29 cellular contexts compared by ENCODE assay signal in the genomic region with DNA sequence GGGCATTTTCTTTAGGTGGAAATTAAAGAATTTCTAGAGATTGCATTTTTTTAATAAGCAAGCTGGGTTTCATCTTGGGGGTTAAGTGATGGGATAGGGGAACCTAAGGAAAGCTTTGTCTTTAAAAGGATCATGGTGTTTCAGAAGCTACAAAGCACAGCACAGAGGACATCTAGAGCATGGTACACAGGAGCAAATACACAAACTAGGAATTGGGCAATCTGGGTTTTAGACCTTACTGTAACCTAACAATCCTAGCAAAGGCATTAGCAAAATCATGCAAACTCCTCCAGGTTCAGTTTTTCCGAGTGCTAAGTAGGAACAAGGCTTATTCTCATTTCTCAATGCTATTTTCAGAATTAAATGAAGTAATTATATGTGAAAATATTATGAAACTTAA.
"Had no signal": no experiment of that assay in that cellular context is flagged by ENCODE, and none has a peak within 500 bp of the region (broad histone marks: within the 10 kb centered on the region; RNA-seq: fewer than 3 reads in every experiment).

No MANE protein-coding gene starts in this region.

- H3K27ac ChIP-seq: stomach, suprapubic skin, testis, thoracic aorta, thyroid gland, tibial artery, tibial nerve, transverse colon, upper lobe of left lung, upper lobe of right lung, uterus, vagina had no signal

- H3K36me3 ChIP-seq: stomach, suprapubic skin, thoracic aorta, thyroid gland, tibial artery, tibial nerve, transverse colon, upper lobe of left lung, upper lobe of right lung, uterus, vagina had no signal

- H3K9me3 Mint-ChIP-seq: stimulated activated memory B cell treated with anti-CD40 and anti-IgM and Interleukin-4, amounts not matched to agents 10 μg/mL and 1 μg/mL and 100 μg/mL, for 72 hours had no signal

- H3K4me1 Mint-ChIP-seq: stimulated activated memory B cell treated with anti-CD40 and anti-IgM and Interleukin-4, amounts not matched to agents 10 μg/mL and 1 μg/mL and 100 μg/mL, for 72 hours; stimulated activated naive B cell treated with anti-CD40 and anti-IgM and Interleukin-4, amounts not matched to agents 10 μg/mL and 1 μg/mL and 100 μg/mL, for 72 hours had no signal

- H3K4me3 Mint-ChIP-seq: stimulated activated effector memory CD8-positive, alpha-beta T cell treated with anti-CD3 and anti-CD28 coated beads, Interleukin-12 subunit alpha, Interleukin-12 subunit beta, amount 100 ng/mL, for 72 hours; stimulated activated memory B cell treated with anti-CD40 and anti-IgM and Interleukin-4, amounts not matched to agents 10 μg/mL and 1 μg/mL and 100 μg/mL, for 72 hours; stimulated activated naive B cell treated with anti-CD40 and anti-IgM and Interleukin-4, amounts not matched to agents 10 μg/mL and 1 μg/mL and 100 μg/mL, for 72 hours; stimulated activated naive CD8-positive, alpha-beta T cell treated with anti-CD3 and anti-CD28 coated beads, Interleukin-15, amount 100 ng/mL, for 72 hours; stimulated activated naive CD8-positive, alpha-beta T cell treated with anti-CD3 and anti-CD28 coated beads, Interleukin-15, Interleukin-2, amounts not matched to agents 100 ng/mL and 50 ng/mL, for 24 hours; type B pancreatic cell had no signal

- ATAC-seq: stimulated activated effector memory CD8-positive, alpha-beta T cell treated with anti-CD3 and anti-CD28 coated beads, Interleukin-12 subunit alpha, Interleukin-12 subunit beta, amount 100 ng/mL, for 72 hours; stimulated activated memory B cell treated with anti-CD40 and anti-IgM and Interleukin-4, amounts not matched to agents 10 μg/mL and 1 μg/mL and 100 μg/mL, for 72 hours; stimulated activated naive B cell treated with anti-CD40 and anti-IgM and Interleukin-4, amounts not matched to agents 10 μg/mL and 1 μg/mL and 100 μg/mL, for 72 hours; stimulated activated naive CD8-positive, alpha-beta T cell treated with anti-CD3 and anti-CD28 coated beads, Interleukin-15, amount 100 ng/mL, for 72 hours; stimulated activated naive CD8-positive, alpha-beta T cell treated with anti-CD3 and anti-CD28 coated beads, Interleukin-15, Interleukin-2, amounts not matched to agents 100 U/mL and 50 U/mL, for 24 hours; upper lobe of right lung had no signal

- FAIRE-seq: urothelium cell line had no signal

- H3K27ac Mint-ChIP-seq: stimulated activated effector memory CD8-positive, alpha-beta T cell treated with anti-CD3 and anti-CD28 coated beads, Interleukin-12 subunit alpha, Interleukin-12 subunit beta, amount 100 ng/mL, for 72 hours; stimulated activated memory B cell treated with anti-CD40 and anti-IgM and Interleukin-4, amounts not matched to agents 10 μg/mL and 1 μg/mL and 100 μg/mL, for 72 hours; stimulated activated naive B cell treated with anti-CD40 and anti-IgM and Interleukin-4, amounts not matched to agents 10 μg/mL and 1 μg/mL and 100 μg/mL, for 72 hours; stimulated activated naive CD8-positive, alpha-beta T cell treated with anti-CD3 and anti-CD28 coated beads, Interleukin-15, amount 100 ng/mL, for 72 hours; stimulated activated naive CD8-positive, alpha-beta T cell treated with anti-CD3 and anti-CD28 coated beads, Interleukin-15, Interleukin-2, amounts not matched to agents 100 ng/mL and 50 ng/mL, for 24 hours; type B pancreatic cell had no signal

- DNase-seq: stimulated activated CD4-positive, alpha-beta T cell treated with anti-CD3 and anti-CD28 coated beads, Interleukin-2, amount 100 ng/mL, for 48 hours; stimulated activated CD4-positive, alpha-beta T cell treated with anti-CD3 and anti-CD28 coated beads, Interleukin-4, amount 100 ng/mL, for 1 hour; stimulated activated CD4-positive, alpha-beta T cell treated with anti-CD3 and anti-CD28 coated beads, Interleukin-4, amount 100 ng/mL, for 24 hours; stimulated activated CD4-positive, alpha-beta T cell treated with anti-CD3 and anti-CD28 coated beads, Interleukin-4, amount 100 ng/mL, for 4 hours; stimulated activated CD8-positive, alpha-beta memory T cell treated with anti-CD3 and anti-CD28 coated beads, Interleukin-4, amount 100 ng/mL, for 48 hours; stimulated activated naive B cell treated with anti-CD40 and anti-IgM and Interleukin-4, amounts not matched to agents 10 μg/mL and 1 μg/mL and 100 μg/mL, for 72 hours; stimulated activated naive CD4-positive, alpha-beta T cell; stimulated activated naive CD4-positive, alpha-beta T cell treated with Interleukin-2 at 50 U/mL for 16 hours; stimulated activated naive CD8-positive, alpha-beta T cell treated with anti-CD3 and anti-CD28 coated beads, Interleukin-15, amount 100 ng/mL, for 72 hours; stimulated activated naive CD8-positive, alpha-beta T cell treated with anti-CD3 and anti-CD28 coated beads, Interleukin-15, Interleukin-2, amounts not matched to agents 100 U/mL and 50 U/mL, for 24 hours; stomach; substantia nigra; testis; thyroid gland; tibial artery; transverse colon; trophoblast cell; upper lobe of left lung; upper lobe of right lung; uterus had no signal

- H3K27me3 ChIP-seq: stomach, suprapubic skin, testis, thyroid gland, tibial artery, tibial nerve, transverse colon, upper lobe of left lung, upper lobe of right lung, uterus, vagina had no signal

- H3K4me3 ChIP-seq: stomach, suprapubic skin, testis, thoracic aorta, thyroid gland, tibial artery, tibial nerve, transverse colon, upper lobe of left lung, upper lobe of right lung, uterus, vagina had no signal

- H3K27me3 Mint-ChIP-seq: stimulated activated memory B cell treated with anti-CD40 and anti-IgM and Interleukin-4, amounts not matched to agents 10 μg/mL and 1 μg/mL and 100 μg/mL, for 72 hours; stimulated activated naive CD8-positive, alpha-beta T cell treated with anti-CD3 and anti-CD28 coated beads, Interleukin-15, amount 100 ng/mL, for 72 hours; stimulated activated naive CD8-positive, alpha-beta T cell treated with anti-CD3 and anti-CD28 coated beads, Interleukin-15, Interleukin-2, amounts not matched to agents 100 ng/mL and 50 ng/mL, for 24 hours; type B pancreatic cell had no signal

- H3K36me3 Mint-ChIP-seq: stimulated activated memory B cell treated with anti-CD40 and anti-IgM and Interleukin-4, amounts not matched to agents 10 μg/mL and 1 μg/mL and 100 μg/mL, for 72 hours; stimulated activated naive B cell treated with anti-CD40 and anti-IgM and Interleukin-4, amounts not matched to agents 10 μg/mL and 1 μg/mL and 100 μg/mL, for 72 hours; type B pancreatic cell had no signal

- H3K4me1 ChIP-seq: stomach, suprapubic skin, testis, thyroid gland, tibial artery, tibial nerve, transverse colon, upper lobe of left lung, upper lobe of right lung, uterus, vagina had no signal

- H3K9me3 ChIP-seq: stomach, suprapubic skin, testis, thoracic aorta, thyroid gland, tibial artery, transverse colon, upper lobe of left lung, upper lobe of right lung, uterus, vagina had no signal
